ENCODE assay signal across 8 cellular contexts in the genomic region with DNA sequence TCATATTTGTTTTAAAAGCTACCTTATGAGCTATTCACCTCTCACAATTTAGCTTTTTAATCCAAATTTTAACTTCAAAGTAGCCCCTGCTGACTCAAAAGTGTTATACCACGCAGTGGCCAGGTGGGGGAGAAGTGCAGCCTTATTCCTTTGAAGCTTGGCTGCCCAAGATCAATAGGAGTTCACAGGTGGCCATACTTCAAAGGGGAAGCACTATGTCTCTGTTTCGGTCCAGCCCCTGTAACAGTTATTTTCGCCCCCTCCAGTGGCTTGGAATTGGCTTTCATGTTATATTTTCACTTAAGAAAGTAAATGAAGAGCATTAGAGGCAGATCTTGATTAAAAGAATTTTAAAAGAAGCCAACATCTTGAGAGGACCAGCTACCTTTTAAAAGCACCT.
DNase-seq lines count a peak whose midpoint lies in the region; ATAC-seq, FAIRE-seq and TF ChIP-seq lines count a peak whose summit lies in the region.

No MANE protein-coding gene starts in this region.

- H3K4me2 ChIP-seq in HepG2 (ENCODE audit: low read depth, low read length) = no peak overlapping the region

- TF ChIP-seq RAD21 in HepG2 (CRISPR knock-in tag; IDR thresholded peaks at IDR 0.05) = no peak

- TF ChIP-seq EP300 in HepG2 (IDR thresholded peaks at IDR 0.05; ENCODE audit: low read depth in 2 of 2, low read length in 2 of 2) (no peak), HepG2 (CRISPR knock-in tag; IDR thresholded peaks at IDR 0.05; ENCODE audit: borderline replicate concordance) (no peak), tibial nerve (IDR thresholded peaks at IDR 0.05) (no peak)

- no peaks in the 10 kb centered on the region for H3K4me1 ChIP-seq in adrenal gland (replicated peaks in 1 of 2)
- H3K4me1 ChIP-seq in HepG2 (ENCODE audit: insufficient read depth, low read length) = no peaks in the 10 kb centered on the region
- H3K4me1 ChIP-seq in tibial nerve = no peaks in the 10 kb centered on the region

- no TSS peak for BruUV-seq in HepG2 (replicated peaks; lab: Mats Ljungman, UMichigan)

- peak; percentile 68 for DNase-seq in D341Med (ENCODE audit: low spot score)
- peak; percentile 4 for DNase-seq in GM19239 (ENCODE audit: insufficient read length, low spot score)
- peak; percentile 14 for DNase-seq in NCI-H2196 (lab: John Stamatoyannopoulos, UW; ENCODE audit: unreplicated experiment)
- DNase-seq in adrenal gland = peak in 5 of 7 donors; percentile 13 to 27 (median 22)
- peak; percentile 40 for DNase-seq in HepG2 (ENCODE audit: low spot score)
- no peak for DNase-seq in tibial nerve (ENCODE audit: low spot score in 2 of 2)
- DNase-seq in OCI-M2 (lab: John Stamatoyannopoulos, UW; ENCODE audit: unreplicated experiment) = no peak

- TF ChIP-seq POLR2A in adrenal gland (IDR thresholded peaks at IDR 0.05) (no peak), HepG2 (IDR thresholded peaks at IDR 0.05; ENCODE audit: insufficient read depth in 1 of 2, low read depth in 2 of 2, low read length in 2 of 2) (no peak), tibial nerve (IDR thresholded peaks at IDR 0.05) (no peak)

- no peak overlapping the region for H3K9ac ChIP-seq in HepG2 (ENCODE audit: insufficient read depth, low read depth, low read length)

- peak; percentile 20 to 39 (median 30) for TF ChIP-seq CTCF in adrenal gland (IDR thresholded peaks at IDR 0.05)
- peak; percentile 64 for TF ChIP-seq CTCF in HepG2 (CRISPR knock-in tag; IDR thresholded peaks at IDR 0.05)
- TF ChIP-seq CTCF in tibial nerve (IDR thresholded peaks at IDR 0.05) = peak in 2 of 5 experiments; percentile 29 to 34

- H3K27me3 ChIP-seq in adrenal gland (no peaks in the 10 kb centered on the region), HepG2 (ENCODE audit: control insufficient read depth in 1 of 2, insufficient read depth in 2 of 2, low read length in 2 of 2) (no peaks in the 10 kb centered on the region), tibial nerve (no peaks in the 10 kb centered on the region)

- FAIRE-seq in GM19239 (lab: Jason Lieb, UNC) (peak; percentile 76), HepG2 (lab: Jason Lieb, UNC) (peak; percentile 65)

- CTCF ChIA-PET in HepG2 (lab: Yijun Ruan, JAX; ENCODE audit: low intra/inter-chr PET ratio, low total read pairs) = interaction anchor here (1.6 kb wide), 1 partner anchor 614 kb away, joined by 5 read pairs; no protein-coding TSS in a partner anchor

- H3K4me3 ChIP-seq in adrenal gland (no peak overlapping the region), HepG2 (replicated peaks in 1 of 3; ENCODE audit: insufficient read depth in 1 of 3, low read depth in 2 of 3, low read length in 3 of 3) (no peak overlapping the region), tibial nerve (no peak overlapping the region)

- WGBS in adrenal gland, 4 donors = 5 to 10% (median 8%) methylated on average over 3 of the region's 3 CpGs
- WGBS in HepG2 (ENCODE audit: low lambda C conversion rate) = 6% methylated on average over 3 of the region's 3 CpGs
- WGBS in tibial nerve, 2 donors = 12 to 17% methylated on average over 3 of the region's 3 CpGs

- in situ Hi-C loops in HepG2 (cut with HindIII; ENCODE audit: extremely low pct_ligation_motif_present, low pct_unique_long_range_greater_than_20kb) = no loop called here

- H3K9me3 ChIP-seq in adrenal gland (replicated peaks in 1 of 3) (no peaks in the 10 kb centered on the region), HepG2 (ENCODE audit: low read length) (no peaks in the 10 kb centered on the region), tibial nerve (no peaks in the 10 kb centered on the region)

- H3K36me3 ChIP-seq in adrenal gland (replicated peaks in 1 of 2) (no peaks in the 10 kb centered on the region), HepG2 (replicated peaks in 1 of 2; ENCODE audit: control insufficient read depth in 1 of 2, insufficient read depth in 2 of 2, low read length in 2 of 2) (no peaks in the 10 kb centered on the region), tibial nerve (no peaks in the 10 kb centered on the region)

- H3K79me2 ChIP-seq in HepG2 (ENCODE audit: insufficient read depth, low read length) = no peaks in the 10 kb centered on the region

- no peak overlapping the region for H3K27ac ChIP-seq in adrenal gland
- no peak overlapping the region for H3K27ac ChIP-seq in HepG2 (ENCODE audit: extremely low read length, insufficient read depth, low read length)
- no peak overlapping the region for H3K27ac ChIP-seq in tibial nerve

- POLR2A ChIA-PET in HepG2 (lab: Yijun Ruan, JAX) = no interaction called here

- ATAC-seq in HG03103 (IDR thresholded peaks at IDR 0.05; ENCODE audit: low read depth, unreplicated experiment) = peak; percentile 100
- peak; percentile 97 for ATAC-seq in HepG2

- H2AFZ ChIP-seq in HepG2 (ENCODE audit: low read length) = no peak overlapping the region

- H4K20me1 ChIP-seq in HepG2 (ENCODE audit: insufficient read depth, low read length) = no peaks in the 10 kb centered on the region

- intact Hi-C loops in adrenal gland (cut with DNase I) = no loop called here
- intact Hi-C loops in HepG2 (cut with micrococcal nuclease; ENCODE audit: unreplicated experiment) = loop anchor here (1.0 to 2.0 kb wide), 3 partner anchors 53 to 613 kb away; no protein-coding TSS in a partner anchor

TF ChIP-seq in HepG2, 621 proteins besides CTCF, POLR2A, EP300 and RAD21 (continues in another document):
- TF ChIP-seq ZNF644 (CRISPR knock-in tag; IDR thresholded peaks at IDR 0.05; ENCODE audit: low read depth) = 0 out of 2 replicates have a peak, but pooled peaks have one; percentile 15
- no peak for TF ChIP-seq TBX2 (CRISPR knock-in tag; IDR thresholded peaks at IDR 0.05; ENCODE audit: borderline replicate concordance)
- TF ChIP-seq SIN3A (IDR thresholded peaks at IDR 0.05; ENCODE audit: borderline replicate concordance, low read depth, low read length) = no peak
- no peak for TF ChIP-seq POGK (CRISPR knock-in tag; conservative IDR thresholded peaks at IDR 0.05)
- TF ChIP-seq ZNF788 (CRISPR knock-in tag; IDR thresholded peaks at IDR 0.05; ENCODE audit: borderline replicate concordance) = no peak
- no peak for TF ChIP-seq YEATS2 (CRISPR knock-in tag; IDR thresholded peaks at IDR 0.05; ENCODE audit: borderline replicate concordance)
- no peak for TF ChIP-seq ATF7 (IDR thresholded peaks at IDR 0.05)
- TF ChIP-seq ATF7 (CRISPR knock-in tag; IDR thresholded peaks at IDR 0.05) = no peak
- TF ChIP-seq, protein P1, sequence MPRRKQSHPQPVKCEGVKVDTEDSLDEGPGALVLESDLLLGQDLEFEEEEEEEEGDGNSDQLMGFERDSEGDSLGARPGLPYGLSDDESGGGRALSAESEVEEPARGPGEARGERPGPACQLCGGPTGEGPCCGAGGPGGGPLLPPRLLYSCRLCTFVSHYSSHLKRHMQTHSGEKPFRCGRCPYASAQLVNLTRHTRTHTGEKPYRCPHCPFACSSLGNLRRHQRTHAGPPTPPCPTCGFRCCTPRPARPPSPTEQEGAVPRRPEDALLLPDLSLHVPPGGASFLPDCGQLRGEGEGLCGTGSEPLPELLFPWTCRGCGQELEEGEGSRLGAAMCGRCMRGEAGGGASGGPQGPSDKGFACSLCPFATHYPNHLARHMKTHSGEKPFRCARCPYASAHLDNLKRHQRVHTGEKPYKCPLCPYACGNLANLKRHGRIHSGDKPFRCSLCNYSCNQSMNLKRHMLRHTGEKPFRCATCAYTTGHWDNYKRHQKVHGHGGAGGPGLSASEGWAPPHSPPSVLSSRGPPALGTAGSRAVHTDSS (CRISPR knock-in tag; conservative IDR thresholded peaks at IDR 0.05) = no peak
- TF ChIP-seq CSRNP1 (CRISPR knock-in tag; IDR thresholded peaks at IDR 0.05) = no peak
- TF ChIP-seq, protein P2, sequence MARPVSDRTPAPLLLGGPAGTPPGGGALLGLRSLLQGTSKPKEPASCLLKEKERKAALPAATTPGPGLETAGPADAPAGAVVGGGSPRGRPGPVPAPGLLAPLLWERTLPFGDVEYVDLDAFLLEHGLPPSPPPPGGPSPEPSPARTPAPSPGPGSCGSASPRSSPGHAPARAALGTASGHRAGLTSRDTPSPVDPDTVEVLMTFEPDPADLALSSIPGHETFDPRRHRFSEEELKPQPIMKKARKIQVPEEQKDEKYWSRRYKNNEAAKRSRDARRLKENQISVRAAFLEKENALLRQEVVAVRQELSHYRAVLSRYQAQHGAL (CRISPR knock-in tag; IDR thresholded peaks at IDR 0.05; ENCODE audit: not compliant biosample characterization) = no peak
- no peak for TF ChIP-seq ZFP1 (CRISPR knock-in tag; IDR thresholded peaks at IDR 0.05)
- TF ChIP-seq MED1 (CRISPR knock-in tag; IDR thresholded peaks at IDR 0.05) = no peak
- no peak for TF ChIP-seq THAP7 (CRISPR knock-in tag; IDR thresholded peaks at IDR 0.05)

Comparison
In these comparisons a context has a peak if more than half of its experiments do, and no peak if none do; other contexts are left out.
1. DNase-seq: peak in D341Med (single experiment), GM19239 (single experiment), NCI-H2196 (single experiment), adrenal gland (5 of 7) and HepG2 (single experiment); none in tibial nerve (0 of 2) and OCI-M2 (single experiment).